ENCODE assay signal across 8 cellular contexts in the genomic region with DNA sequence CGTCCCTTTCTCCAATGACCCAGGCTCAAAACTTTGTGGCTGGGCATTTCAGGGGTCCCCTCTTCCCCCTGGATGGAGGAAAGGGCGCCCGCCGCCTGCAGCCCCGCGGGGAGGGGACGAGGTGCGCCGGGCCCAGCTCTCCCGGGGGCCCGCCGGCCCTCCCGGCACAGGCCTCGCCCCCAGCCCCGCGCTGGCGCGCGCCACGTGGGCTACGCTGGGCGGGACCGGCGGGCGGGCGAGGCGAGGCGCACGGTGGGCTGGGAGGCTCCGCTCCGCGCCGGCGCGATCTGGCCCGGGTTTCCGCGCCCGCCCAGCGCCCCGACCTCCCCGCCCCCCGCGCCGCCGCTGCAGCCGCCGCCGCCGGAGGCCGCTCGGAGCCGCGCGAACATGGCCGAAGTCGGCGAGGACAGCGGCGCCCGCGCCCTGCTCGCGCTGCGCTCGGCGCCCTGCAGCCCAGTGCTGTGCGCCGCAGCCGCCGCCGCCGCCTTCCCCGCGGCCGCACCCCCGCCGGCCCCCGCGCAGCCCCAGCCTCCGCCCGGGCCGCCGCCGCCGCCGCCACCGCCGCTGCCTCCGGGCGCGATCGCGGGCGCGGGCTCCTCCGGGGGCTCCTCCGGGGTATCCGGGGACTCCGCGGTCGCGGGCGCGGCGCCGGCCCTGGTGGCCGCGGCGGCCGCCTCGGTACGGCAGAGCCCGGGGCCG. TPM values are rescaled to one million over a fixed set of nuclear protein-coding genes. Genes with fewer than 3 reads are reported as not detected.
DNase-seq lines count a peak whose midpoint lies in the region; ATAC-seq and TF ChIP-seq lines count a peak whose summit lies in the region.

A gene (plus strand): TSS at position 374 of the 699 bp plus-strand sequence. CDS start 14 bp downstream, at position 388.

- H3K9me3 ChIP-seq in BE2C (peaks cover 6% of the 10 kb centered on the region), mesodermal cell (ENCODE audit: control insufficient read depth, low read length) (no peaks in the 10 kb centered on the region)

- 0 out of 2 replicates have a peak, but pooled peaks cover 4% of the 10 kb centered on the region for H3K27me3 ChIP-seq in BE2C

- no peak within 1 kb of the TSS for H3K27ac ChIP-seq in mesodermal cell (ENCODE audit: low read depth, low read length, severe bottlenecking)

- TF ChIP-seq CTCF in BE2C (IDR thresholded peaks at IDR 0.05; ENCODE audit: low read depth, low read length): no peak

- no peaks in the 10 kb centered on the region for H3K4me1 ChIP-seq in BE2C
- peaks cover 21% of the 10 kb centered on the region for H3K4me1 ChIP-seq in mesodermal cell (ENCODE audit: control insufficient read depth, insufficient read depth, low read length, poor library complexity, severe bottlenecking)

- TF ChIP-seq POLR2A in GM19099 (IDR thresholded peaks at IDR 0.05; ENCODE audit: extremely low read depth, insufficient read length, low read depth): peak; percentile 82

- in situ Hi-C loops in endometrial microvascular endothelial cells (cut with HindIII; ENCODE audit: inconsistent ontology term, low pct_unique_long_range_greater_than_20kb, low sequenced_read_pairs): no loop called here

- DNase-seq in BE2C (peak; percentile 83), NOMO-1 (lab: John Stamatoyannopoulos, UW; ENCODE audit: unreplicated experiment in 2 of 2) (peak; percentile 60 to 85)
- DNase-seq in activated CD8-positive, alpha-beta memory T cell treated with anti-CD3 and anti-CD28 coated beads for 48 hours (ENCODE audit: low read depth in 2 of 3, low spot score in 2 of 3): peak; percentile 36 to 69 (median 55)
- DNase-seq in stimulated activated CD8-positive, alpha-beta memory T cell treated with anti-CD3 and anti-CD28 coated beads, Interleukin-15, amount 100 ng/mL, for 48 hours (ENCODE audit: low read depth in 2 of 2): peak; percentile 73 to 77

- WGBS in mesodermal cell (ENCODE audit: insufficient coverage in 2 of 2), 2 experiments: 0 to 1% methylated on average over 63 to 70 of the region's 115 CpGs

- H3K36me3 ChIP-seq in BE2C (peaks cover 6% of the 10 kb centered on the region; the same call in 1 of the 2 replicates), mesodermal cell (ENCODE audit: control insufficient read depth, insufficient read depth, low read length) (peaks cover 23% of the 10 kb centered on the region)

- H3K4me3 ChIP-seq in BE2C (ENCODE audit: low read depth, low read length) (peak within 1 kb of the TSS; percentile 79), mesodermal cell (ENCODE audit: extremely low read depth, insufficient read depth, low read length, poor library complexity, severe bottlenecking) (peak within 1 kb of the TSS; percentile 73)

- peak; percentile 78 for ATAC-seq in HG03354 (IDR thresholded peaks at IDR 0.05; ENCODE audit: poor library complexity, severe bottlenecking, unreplicated experiment)

RNA-seq across cellular contexts. Expression of the gene that starts here (rescaled TPM):
- 26.0 TPM for polyA plus RNA-seq in BE2C (2012; ENCODE audit: insufficient read depth, insufficient read length, low read depth)
- total RNA-seq in endometrial microvascular endothelial cells (ENCODE audit: inconsistent ontology term): 34.0 TPM
- 15.0 TPM for polyA plus RNA-seq in mesodermal cell (2013, experiment 1 of 2)
- 11.8 TPM for polyA plus RNA-seq in mesodermal cell (2013, experiment 2 of 2)
